In genomic region chr2:96485751-96486643, GRCh38 we compare ENCODE assay signal across 8 cellular contexts. TPM values are rescaled to one million over a fixed set of nuclear protein-coding genes. Genes with fewer than 3 reads are reported as not detected.
DNase-seq lines count a peak whose midpoint lies in the region; ATAC-seq lines count a peak whose summit lies in the region.

No MANE protein-coding gene starts in this region.

- H3K27ac ChIP-seq in epithelial cell of prostate, result peak overlapping the region; percentile 60

- H3K4me1 Mint-ChIP-seq in naive B cell, result peaks cover 12 to 26% (median 24%) of the 10 kb centered on the region in 3 donors
- peaks cover 57% of the 10 kb centered on the region for H3K4me1 Mint-ChIP-seq in stimulated activated effector memory CD8-positive, alpha-beta T cell treated with anti-CD3 and anti-CD28 coated beads, Interleukin-12 subunit alpha, Interleukin-12 subunit beta, amount 100 ng/mL, for 72 hours

- H3K36me3 Mint-ChIP-seq in naive B cell, result no peaks in the 10 kb centered on the region
- peaks cover 9% of the 10 kb centered on the region for H3K36me3 Mint-ChIP-seq in stimulated activated effector memory CD8-positive, alpha-beta T cell treated with anti-CD3 and anti-CD28 coated beads, Interleukin-12 subunit alpha, Interleukin-12 subunit beta, amount 100 ng/mL, for 72 hours

- peak overlapping the region; percentile 92 to 98 (median 96) for H3K27ac Mint-ChIP-seq in naive B cell
- peak overlapping the region; percentile 96 for H3K27ac Mint-ChIP-seq in stimulated activated effector memory CD8-positive, alpha-beta T cell treated with anti-CD3 and anti-CD28 coated beads, Interleukin-12 subunit alpha, Interleukin-12 subunit beta, amount 100 ng/mL, for 72 hours

- peaks cover 0 to 12% (median 0%) of the 10 kb centered on the region in 3 donors for H3K27me3 Mint-ChIP-seq in naive B cell

- no peaks in the 10 kb centered on the region for H3K9me3 Mint-ChIP-seq in naive B cell
- H3K9me3 Mint-ChIP-seq in stimulated activated effector memory CD8-positive, alpha-beta T cell treated with anti-CD3 and anti-CD28 coated beads, Interleukin-12 subunit alpha, Interleukin-12 subunit beta, amount 100 ng/mL, for 72 hours, result no peaks in the 10 kb centered on the region

- ATAC-seq in GM18502 (IDR thresholded peaks at IDR 0.05; ENCODE audit: poor library complexity, unreplicated experiment) (peak; percentile 90), HG02798 (IDR thresholded peaks at IDR 0.05; ENCODE audit: poor library complexity, unreplicated experiment) (peak; percentile 84), naive B cell (ENCODE audit: low read depth in 2 of 2) (peak; percentile 94 to 96)
- peak; percentile 99 for ATAC-seq in stimulated activated effector memory CD8-positive, alpha-beta T cell treated with anti-CD3 and anti-CD28 coated beads, Interleukin-12 subunit alpha, Interleukin-12 subunit beta, amount 100 ng/mL, for 72 hours

- DNase-seq in NCI-H460 (ENCODE audit: extremely low read depth, low read depth) (peak; percentile 12), epithelial cell of prostate (ENCODE audit: low read depth, low spot score) (peak; percentile 94), naive B cell (peak; percentile 68), NCI-H1694 (lab: John Stamatoyannopoulos, UW) (no peak)
- peak; percentile 61 for DNase-seq in activated CD8-positive, alpha-beta memory T cell treated with anti-CD3 and anti-CD28 coated beads, Interleukin-2, amount 50 U/mL, for 24 hours (ENCODE audit: extremely low read depth)
- peak; percentile 66 to 89 for DNase-seq in stimulated activated effector memory CD8-positive, alpha-beta T cell treated with anti-CD3 and anti-CD28 coated beads, Interleukin-12 subunit alpha, Interleukin-12 subunit beta, amount 100 ng/mL, for 72 hours (ENCODE audit: low spot score in 2 of 2)

- H3K4me3 Mint-ChIP-seq in naive B cell, result peak overlapping the region; percentile 87 to 97 (median 94)
- peak overlapping the region; percentile 82 for H3K4me3 Mint-ChIP-seq in stimulated activated effector memory CD8-positive, alpha-beta T cell treated with anti-CD3 and anti-CD28 coated beads, Interleukin-12 subunit alpha, Interleukin-12 subunit beta, amount 100 ng/mL, for 72 hours

RNA-seq across cellular contexts. Expression of gene NEURL3, which starts 19.2 kb away (rescaled TPM):
- not detected in 2 replicates for total RNA-seq in NCI-H460 (2014; rRNA removed; shearing (Covaris generic))
- polyA plus RNA-seq in NCI-H460 (2014; cell fraction: nucleus; rRNA removed), result not detected in 2 replicates
- under 1 TPM in 1 of 6 donors, not detected in 5; 0.28 TPM for polyA plus RNA-seq in naive B cell (ENCODE audit: low read depth in 6 of 6)

RNA-seq across cellular contexts. Expression of gene ARID5A, which starts 50.6 kb away (rescaled TPM):
- 0.89 and 0.99 TPM in 2 replicates for total RNA-seq in NCI-H460 (2014; rRNA removed; shearing (Covaris generic))
- 2.2 and 4.1 TPM in 2 replicates for polyA plus RNA-seq in NCI-H460 (2014; cell fraction: nucleus; rRNA removed)
- polyA plus RNA-seq in naive B cell (ENCODE audit: low read depth in 6 of 6), result 10 to 100 TPM; 20.8 to 45.9 (median 28.5) TPM
